33 cellular contexts compared by ENCODE assay signal in the genomic region with DNA sequence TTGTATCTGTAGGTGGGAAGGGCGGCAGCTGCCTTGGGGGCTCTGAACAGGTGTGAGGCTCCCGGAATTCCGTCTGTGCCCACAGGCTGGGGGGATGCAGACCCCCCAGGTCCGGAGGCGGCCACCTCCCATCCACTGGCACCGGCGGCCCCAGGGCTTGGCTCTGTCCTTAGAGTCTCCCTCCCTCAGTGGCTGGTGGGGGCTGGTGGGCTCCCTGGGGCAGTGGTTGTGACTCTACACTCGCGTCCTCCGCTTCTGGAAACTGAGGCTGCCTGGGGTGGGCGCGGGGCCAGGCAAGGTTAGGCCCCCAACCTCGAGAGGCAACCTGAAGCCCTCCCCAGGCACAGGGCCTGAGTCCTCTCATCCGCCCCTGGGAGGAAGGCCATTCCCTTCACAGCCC.
A peak's percentile ranks its signal among the peaks of the same experiment; 100 is the strongest.
DNase-seq lines count a peak whose midpoint lies in the region; ATAC-seq and TF ChIP-seq lines count a peak whose summit lies in the region.
"Had no signal": no experiment of that assay in that cellular context is flagged by ENCODE, and none has a peak within 500 bp of the region (broad histone marks: within the 10 kb centered on the region; RNA-seq: fewer than 3 reads in every experiment).

No MANE protein-coding gene starts in this region.

- no CpG with 5 or more reads among the region's 14 CpGs for WGBS in neuronal stem cell (ENCODE audit: extremely low coverage in 2 of 2, insufficient read length in 2 of 2, insufficient replicate concordance in 1 of 2), 2 donors
- 92 to 95% methylated on average over 14 of the region's 14 CpGs for WGBS in tibial nerve, 2 donors

- H2BK15ac ChIP-seq in neuronal stem cell (ENCODE audit: low read length): peak overlapping the region; percentile 6

- H2AK5ac ChIP-seq in neuronal stem cell (ENCODE audit: low read depth, low read length): peak overlapping the region; percentile 33

- no peak for TF ChIP-seq POLR2A in tibial nerve (IDR thresholded peaks at IDR 0.05)

- no peak overlapping the region for H2BK5ac ChIP-seq in neuronal stem cell (ENCODE audit: low read length)

- H3K27me3 ChIP-seq in neuronal stem cell (ENCODE audit: control insufficient read depth in 3 of 3, insufficient read depth in 3 of 3, low read depth in 1 of 3, low read length in 3 of 3) (no peaks in the 10 kb centered on the region), tibial nerve (no peaks in the 10 kb centered on the region)
- H3K27me3 ChIP-seq: BE2C; BLaER1; BLaER1 treated with 17β-estradiol and CSF1 and Interleukin-3, amounts not matched to agents 10 nM and 100 nM had no signal

- peak overlapping the region; percentile 61 for H3K18ac ChIP-seq in neuronal stem cell (ENCODE audit: low read length)

- no peak for TF ChIP-seq EP300 in tibial nerve (IDR thresholded peaks at IDR 0.05)

- no peak overlapping the region for H3K27ac Mint-ChIP-seq in stimulated activated naive CD8-positive, alpha-beta T cell treated with anti-CD3 and anti-CD28 coated beads, Interleukin-15, amount 100 ng/mL, for 72 hours
- H3K27ac Mint-ChIP-seq in activated naive CD4-positive, alpha-beta T cell treated with anti-CD3 and anti-CD28 coated beads, Interleukin-2, amount 50 U/mL, for 72 hours: no peak overlapping the region
- H3K27ac Mint-ChIP-seq: B cell; CD14-positive monocyte; CD4-positive, alpha-beta memory T cell; CD4-positive, alpha-beta T cell; CD4-positive, CD25-positive, alpha-beta regulatory T cell; CD8-positive, alpha-beta memory T cell; CD8-positive, alpha-beta T cell had no signal

- peak; percentile 26 for ATAC-seq in stimulated activated naive CD8-positive, alpha-beta T cell treated with anti-CD3 and anti-CD28 coated beads, Interleukin-15, amount 100 ng/mL, for 72 hours
- ATAC-seq in stimulated activated naive CD8-positive, alpha-beta T cell treated with anti-CD3 and anti-CD28 coated beads, Interleukin-15, Interleukin-2, amounts not matched to agents 100 U/mL and 50 U/mL, for 24 hours: no peak
- no peak for ATAC-seq in activated naive CD4-positive, alpha-beta T cell treated with anti-CD3 and anti-CD28 coated beads, Interleukin-2, amount 50 U/mL, for 72 hours
- ATAC-seq: A549; CD8-positive, alpha-beta T cell had no signal

- no peak overlapping the region for H3K4ac ChIP-seq in neuronal stem cell (ENCODE audit: low read length)

- no peaks in the 10 kb centered on the region for H3K9me3 ChIP-seq in neuronal stem cell (replicated peaks in 1 of 2; ENCODE audit: control insufficient read depth in 2 of 2, insufficient read depth in 1 of 2, low read depth in 1 of 2, low read length in 2 of 2)
- no peaks in the 10 kb centered on the region for H3K9me3 ChIP-seq in tibial nerve
- H3K9me3 ChIP-seq: A549; BLaER1; BLaER1 treated with 17β-estradiol and CSF1 and Interleukin-3, amounts not matched to agents 10 nM and 100 nM; Caco-2 had no signal

- H3K36me3 Mint-ChIP-seq in activated naive CD4-positive, alpha-beta T cell treated with anti-CD3 and anti-CD28 coated beads, Interleukin-2, amount 50 U/mL, for 72 hours: no peaks in the 10 kb centered on the region
- H3K36me3 Mint-ChIP-seq: CD14-positive monocyte; CD4-positive, alpha-beta memory T cell; CD4-positive, CD25-positive, alpha-beta regulatory T cell; CD8-positive, alpha-beta memory T cell; CD8-positive, alpha-beta T cell had no signal

- H3K79me1 ChIP-seq in neuronal stem cell (ENCODE audit: low read depth, low read length): peaks cover 1% of the 10 kb centered on the region

- H4K91ac ChIP-seq in neuronal stem cell (ENCODE audit: low read depth, low read length, poor library complexity): no peak overlapping the region

- no peak overlapping the region for H3K4me3 Mint-ChIP-seq in stimulated activated naive CD8-positive, alpha-beta T cell treated with anti-CD3 and anti-CD28 coated beads, Interleukin-15, amount 100 ng/mL, for 72 hours
- H3K4me3 Mint-ChIP-seq: B cell; CD14-positive monocyte; CD4-positive, alpha-beta memory T cell; CD4-positive, alpha-beta T cell; CD4-positive, CD25-positive, alpha-beta regulatory T cell; CD8-positive, alpha-beta memory T cell; CD8-positive, alpha-beta T cell had no signal

- H3K23ac ChIP-seq in neuronal stem cell (ENCODE audit: low read depth, low read length, poor library complexity): no peak overlapping the region

- H3K36me3 ChIP-seq in neuronal stem cell (replicated peaks in 1 of 2; ENCODE audit: control insufficient read depth in 2 of 2, insufficient read depth in 2 of 2, low read length in 2 of 2): no peaks in the 10 kb centered on the region
- H3K36me3 ChIP-seq in tibial nerve: no peaks in the 10 kb centered on the region
- H3K36me3 ChIP-seq: BE2C; BLaER1; BLaER1 treated with 17β-estradiol and CSF1 and Interleukin-3, amounts not matched to agents 10 nM and 100 nM had no signal

- H2BK120ac ChIP-seq in neuronal stem cell (ENCODE audit: low read depth, low read length): no peak overlapping the region

- H2AFZ ChIP-seq in neuronal stem cell (ENCODE audit: low read length): no peak overlapping the region

- no peak overlapping the region for H3K27ac ChIP-seq in neuronal stem cell (replicated peaks; ENCODE audit: low read length)
- peak overlapping the region in 3 of 4 donors; percentile 25 to 95 (median 74) for H3K27ac ChIP-seq in tibial nerve
- H3K27ac ChIP-seq: 22Rv1; A549; BLaER1; BLaER1 treated with 17β-estradiol and CSF1 and Interleukin-3, amounts not matched to agents 10 nM and 100 nM; C4-2B had no signal

- H3K4me1 Mint-ChIP-seq in stimulated activated naive CD8-positive, alpha-beta T cell treated with anti-CD3 and anti-CD28 coated beads, Interleukin-15, amount 100 ng/mL, for 72 hours: no peaks in the 10 kb centered on the region
- H3K4me1 Mint-ChIP-seq: B cell; CD14-positive monocyte; CD4-positive, CD25-positive, alpha-beta regulatory T cell; CD8-positive, alpha-beta memory T cell had no signal

- DNase-seq in stimulated activated naive CD8-positive, alpha-beta T cell treated with anti-CD3 and anti-CD28 coated beads, Interleukin-15, amount 100 ng/mL, for 72 hours: no peak
- no peak for DNase-seq in stimulated activated naive CD8-positive, alpha-beta T cell treated with anti-CD3 and anti-CD28 coated beads, Interleukin-15, Interleukin-2, amounts not matched to agents 100 U/mL and 50 U/mL, for 24 hours
- DNase-seq in neuronal stem cell (ENCODE audit: low spot score) (no peak), tibial nerve (ENCODE audit: low spot score in 2 of 2) (no peak), amniotic stem cell (lab: John Stamatoyannopoulos, UW) (no peak)
- DNase-seq in activated naive CD4-positive, alpha-beta T cell treated with anti-CD3 and anti-CD28 coated beads, Interleukin-2, amount 50 U/mL, for 72 hours (ENCODE audit: low spot score in 2 of 2): no peak
- DNase-seq: 8988T; ACHN; AML-193; BE2C; C1 segment of cervical spinal cord; Caco-2; Calu3; CD4-positive, alpha-beta T cell; CD4-positive, CD25-positive, alpha-beta regulatory T cell; CD8-positive, alpha-beta memory T cell; CD8-positive, alpha-beta T cell; COR-L47; DMS 273 treated with DMSO at 0.1 percent for 48 hours; DMS153; DMS53; DMS79; DMS79 treated with DMSO at 0.1 percent for 48 hours; DND-41; EL had no signal

- no peak overlapping the region for H4K8ac ChIP-seq in neuronal stem cell (ENCODE audit: low read depth, low read length)

- no peak overlapping the region for H3K14ac ChIP-seq in neuronal stem cell (ENCODE audit: low read length)

- no peak overlapping the region for H3K4me2 ChIP-seq in neuronal stem cell (ENCODE audit: insufficient read depth, low read length, poor library complexity, severe bottlenecking)
- H3K4me2 ChIP-seq: A549; BLaER1; BLaER1 treated with 17β-estradiol and CSF1 and Interleukin-3, amounts not matched to agents 10 nM and 100 nM had no signal

- no peaks in the 10 kb centered on the region for H3K9me3 Mint-ChIP-seq in stimulated activated naive CD8-positive, alpha-beta T cell treated with anti-CD3 and anti-CD28 coated beads, Interleukin-15, amount 100 ng/mL, for 72 hours
- H3K9me3 Mint-ChIP-seq in activated naive CD4-positive, alpha-beta T cell treated with anti-CD3 and anti-CD28 coated beads, Interleukin-2, amount 50 U/mL, for 72 hours: no peaks in the 10 kb centered on the region
- H3K9me3 Mint-ChIP-seq: CD4-positive, alpha-beta memory T cell; CD4-positive, alpha-beta T cell; CD4-positive, CD25-positive, alpha-beta regulatory T cell; CD8-positive, alpha-beta memory T cell; CD8-positive, alpha-beta T cell had no signal

- no peaks in the 10 kb centered on the region for H3K27me3 Mint-ChIP-seq in stimulated activated naive CD8-positive, alpha-beta T cell treated with anti-CD3 and anti-CD28 coated beads, Interleukin-15, amount 100 ng/mL, for 72 hours
- H3K27me3 Mint-ChIP-seq: B cell; CD4-positive, alpha-beta memory T cell; CD4-positive, alpha-beta T cell; CD4-positive, CD25-positive, alpha-beta regulatory T cell had no signal

- H3K4me3 ChIP-seq in neuronal stem cell (ENCODE audit: low read length in 2 of 2) (no peak overlapping the region), tibial nerve (no peak overlapping the region)
- H3K4me3 ChIP-seq: A549; BLaER1; BLaER1 treated with 17β-estradiol and CSF1 and Interleukin-3, amounts not matched to agents 10 nM and 100 nM had no signal

- no peak overlapping the region for H2BK12ac ChIP-seq in neuronal stem cell (ENCODE audit: low read length)

- no peak overlapping the region for H3K9ac ChIP-seq in neuronal stem cell (ENCODE audit: low read depth, low read length, poor library complexity)
- H3K9ac ChIP-seq: BLaER1; BLaER1 treated with 17β-estradiol and CSF1 and Interleukin-3, amounts not matched to agents 10 nM and 100 nM had no signal

- peaks cover 11 to 15% of the 10 kb centered on the region in 2 donors for H3K4me1 ChIP-seq in neuronal stem cell (ENCODE audit: control insufficient read depth in 2 of 2, insufficient read depth in 1 of 2, low read depth in 1 of 2, low read length in 2 of 2)
- H3K4me1 ChIP-seq in tibial nerve: peaks cover 0 to 55% (median 1%) of the 10 kb centered on the region in 4 donors
- H3K4me1 ChIP-seq: A549; BE2C; BLaER1; BLaER1 treated with 17β-estradiol and CSF1 and Interleukin-3, amounts not matched to agents 10 nM and 100 nM; Caco-2 had no signal

- TF ChIP-seq CTCF in tibial nerve (IDR thresholded peaks at IDR 0.05): no peak
